16 cellular contexts compared by ENCODE assay signal in the genomic region with DNA sequence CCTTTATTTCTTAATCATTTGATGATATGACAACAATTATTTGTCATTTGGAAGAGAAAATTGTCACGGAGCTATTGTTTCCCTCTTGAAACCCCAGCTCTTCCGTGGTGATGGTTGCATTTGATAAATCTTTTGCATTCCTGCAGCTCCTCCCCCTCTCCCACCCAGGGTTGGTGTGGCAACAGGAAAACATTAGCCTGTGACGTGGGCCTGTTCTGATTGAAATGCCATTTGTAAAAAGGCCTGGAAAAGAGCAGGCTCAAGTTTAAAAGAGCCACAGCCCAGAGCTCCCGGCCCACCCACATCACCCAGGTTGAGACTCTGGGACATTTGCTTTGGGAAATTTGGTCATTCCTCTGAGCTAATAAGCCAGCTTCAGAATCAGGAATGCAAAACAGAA.
DNase-seq lines count a peak whose midpoint lies in the region; ATAC-seq and TF ChIP-seq lines count a peak whose summit lies in the region.
"Had no signal": no experiment of that assay in that cellular context is flagged by ENCODE, and none has a peak within 500 bp of the region (broad histone marks: within the 10 kb centered on the region; RNA-seq: fewer than 3 reads in every experiment).

No MANE protein-coding gene starts in this region.

- H4K20me1 ChIP-seq in SK-N-SH (ENCODE audit: insufficient read depth) (no peaks in the 10 kb centered on the region), neural progenitor cell (ENCODE audit: low read depth) (no peaks in the 10 kb centered on the region)

- no peaks in the 10 kb centered on the region for H3F3A ChIP-seq in SK-N-SH (replicated peaks; ENCODE audit: insufficient read depth)
- H3F3A ChIP-seq in neural progenitor cell (ENCODE audit: low read depth), result no peaks in the 10 kb centered on the region

- peak overlapping the region in 1 of 2 experiments; percentile 78; a peak in 2 of 4 replicates for H3K27ac ChIP-seq in SK-N-SH (ENCODE audit: low read depth in 2 of 2, low read length in 1 of 2)
- no peak overlapping the region for H3K27ac ChIP-seq in neural progenitor cell

- no peak for ATAC-seq in GM18498 (IDR thresholded peaks at IDR 0.05; ENCODE audit: unreplicated experiment)
- no peak for ATAC-seq in GM21576 (IDR thresholded peaks at IDR 0.05; ENCODE audit: unreplicated experiment)
- ATAC-seq: stimulated activated memory B cell treated with anti-CD40 and anti-IgM and Interleukin-4, amounts not matched to agents 10 μg/mL and 1 μg/mL and 100 μg/mL, for 72 hours had no signal

- H3K9me2 ChIP-seq in SK-N-SH, result no peaks in the 10 kb centered on the region

- peaks cover 9% of the 10 kb centered on the region for H3K9me3 Mint-ChIP-seq in neural progenitor cell

- TF ChIP-seq CTCF in SK-N-SH (IDR thresholded peaks at IDR 0.05) (no peak), fibroblast of pulmonary artery (IDR thresholded peaks at IDR 0.05; ENCODE audit: low read length, missing control alignments) (no peak), neural progenitor cell (IDR thresholded peaks at IDR 0.05) (no peak)

- H3K4me3 ChIP-seq in SK-N-SH (ENCODE audit: low read depth in 2 of 2, low read length in 1 of 2) (no peak overlapping the region), fibroblast of pulmonary artery (replicated peaks; ENCODE audit: low read depth, low read length) (no peak overlapping the region), neural progenitor cell (no peak overlapping the region)
- H3K4me3 ChIP-seq: MG63 had no signal

- H3K4me1 Mint-ChIP-seq in neural progenitor cell, result peaks cover 30% of the 10 kb centered on the region
- H3K4me1 Mint-ChIP-seq: stimulated activated memory B cell treated with anti-CD40 and anti-IgM and Interleukin-4, amounts not matched to agents 10 μg/mL and 1 μg/mL and 100 μg/mL, for 72 hours had no signal

- TF ChIP-seq RAD21 in SK-N-SH (IDR thresholded peaks at IDR 0.05; ENCODE audit: low read length), result no peak

- 22% methylated on average over 4 of the region's 4 CpGs for WGBS in SK-N-SH (ENCODE audit: low lambda C conversion rate)

- H3K27ac Mint-ChIP-seq in neural progenitor cell, result peak overlapping the region; percentile 67
- H3K27ac Mint-ChIP-seq: activated naive CD4-positive, alpha-beta T cell treated with anti-CD3 and anti-CD28 coated beads, Interleukin-2, amount 10 ng/mL, durations not matched to agents 7 days and 5 days; stimulated activated memory B cell treated with anti-CD40 and anti-IgM and Interleukin-4, amounts not matched to agents 10 μg/mL and 1 μg/mL and 100 μg/mL, for 72 hours had no signal

- no peak overlapping the region; the same call in 1 of the 2 replicates for H2AFZ ChIP-seq in SK-N-SH (ENCODE audit: low read depth)
- no peak overlapping the region for H2AFZ ChIP-seq in neural progenitor cell (replicated peaks)

- no peak for TF ChIP-seq EP300 in SK-N-SH (IDR thresholded peaks at IDR 0.05; ENCODE audit: borderline replicate concordance in 1 of 2, low read depth in 1 of 2, low read length in 1 of 2)

- no peaks in the 10 kb centered on the region for H3K79me2 ChIP-seq in SK-N-SH (ENCODE audit: insufficient read depth)
- no peaks in the 10 kb centered on the region for H3K79me2 ChIP-seq in neural progenitor cell (ENCODE audit: low read depth)

- H3K4me2 ChIP-seq in SK-N-SH, result no peak overlapping the region; the same call in 1 of the 2 replicates
- no peak overlapping the region for H3K4me2 ChIP-seq in neural progenitor cell

- peaks cover 0 to 27% of the 10 kb centered on the region in 2 experiments; a peak in 2 of 4 replicates for H3K4me1 ChIP-seq in SK-N-SH (ENCODE audit: control insufficient read depth in 1 of 2, insufficient read depth in 2 of 2, low read depth in 1 of 2, low read length in 1 of 2)
- H3K4me1 ChIP-seq in neural progenitor cell, result peaks cover 15% of the 10 kb centered on the region

- no peak for TF ChIP-seq POLR2A in erythroblast (IDR thresholded peaks at IDR 0.05; ENCODE audit: low read length)

- H3K27me3 Mint-ChIP-seq in neural progenitor cell (ENCODE audit: insufficient read depth, low read depth), result peaks cover 13% of the 10 kb centered on the region

- H3K36me3 ChIP-seq in SK-N-SH (replicated peaks in 1 of 2; ENCODE audit: control insufficient read depth in 1 of 2, insufficient read depth in 2 of 2, low read length in 1 of 2) (no peaks in the 10 kb centered on the region), neural progenitor cell (no peaks in the 10 kb centered on the region)
- H3K36me3 ChIP-seq: MG63 had no signal

- H3K4me3 Mint-ChIP-seq in neural progenitor cell, result no peak overlapping the region
- H3K4me3 Mint-ChIP-seq: activated naive CD4-positive, alpha-beta T cell treated with anti-CD3 and anti-CD28 coated beads, Interleukin-2, amount 10 ng/mL, durations not matched to agents 7 days and 5 days; H9; stimulated activated memory B cell treated with anti-CD40 and anti-IgM and Interleukin-4, amounts not matched to agents 10 μg/mL and 1 μg/mL and 100 μg/mL, for 72 hours had no signal

- POLR2A ChIA-PET in SK-N-SH (lab: Yijun Ruan, JAX), result no interaction called here

- CTCF ChIA-PET in SK-N-SH (lab: Yijun Ruan, JAX), result interaction anchor here (0.7 to 1.6 kb wide), 4 partner anchors 362 to 754 kb away, joined by 3 to 4 read pairs (median 3); a partner anchor contains a TSS

- H3K9ac ChIP-seq in SK-N-SH (no peak overlapping the region), neural progenitor cell (no peak overlapping the region)

- H3K36me3 Mint-ChIP-seq in neural progenitor cell, result peaks cover 2% of the 10 kb centered on the region
- H3K36me3 Mint-ChIP-seq: stimulated activated memory B cell treated with anti-CD40 and anti-IgM and Interleukin-4, amounts not matched to agents 10 μg/mL and 1 μg/mL and 100 μg/mL, for 72 hours had no signal

- H3K9me3 ChIP-seq in SK-N-SH, result no peaks in the 10 kb centered on the region
- no peaks in the 10 kb centered on the region for H3K9me3 ChIP-seq in neural progenitor cell (ENCODE audit: low read depth)
- H3K9me3 ChIP-seq: MG63 had no signal

- peak; percentile 44 for DNase-seq in Ammon's horn (ENCODE audit: low spot score)
- peak; percentile 70 for DNase-seq in SK-N-SH
- DNase-seq in fibroblast of pulmonary artery (ENCODE audit: low read depth), result peak; percentile 85
- DNase-seq in neural progenitor cell (ENCODE audit: low spot score), result peak; percentile 24
- no peak for DNase-seq in NCI-H446 treated with DMSO at 0.1 percent for 48 hours (lab: John Stamatoyannopoulos, UW)
- no peak for DNase-seq in erythroblast (lab: John Stamatoyannopoulos, UW)
- DNase-seq: activated naive CD4-positive, alpha-beta T cell treated with anti-CD3 and anti-CD28 coated beads, Interleukin-2, amount 10 ng/mL, durations not matched to agents 7 days and 5 days; AML-193; DMS79 treated with DMSO at 0.1 percent for 48 hours; foreskin melanocyte; H9; MG63; NCI-H446 had no signal

- H3K27me3 ChIP-seq in SK-N-SH (ENCODE audit: insufficient read depth) (peaks cover 29% of the 10 kb centered on the region; the same call in 1 of the 2 replicates), neural progenitor cell (no peaks in the 10 kb centered on the region)

TF ChIP-seq in SK-N-SH, 30 proteins besides CTCF, POLR2A, EP300 and RAD21 (continues in another document):
- no peak for TF ChIP-seq SIN3A (IDR thresholded peaks at IDR 0.05; ENCODE audit: borderline replicate concordance, low read depth, low read length)
- no peak for TF ChIP-seq TEAD4 (IDR thresholded peaks at IDR 0.05; ENCODE audit: borderline replicate concordance, insufficient read depth)
- no peak for TF ChIP-seq NRF1 (IDR thresholded peaks at IDR 0.05; ENCODE audit: low read depth, low read length)
- TF ChIP-seq, protein P1, sequence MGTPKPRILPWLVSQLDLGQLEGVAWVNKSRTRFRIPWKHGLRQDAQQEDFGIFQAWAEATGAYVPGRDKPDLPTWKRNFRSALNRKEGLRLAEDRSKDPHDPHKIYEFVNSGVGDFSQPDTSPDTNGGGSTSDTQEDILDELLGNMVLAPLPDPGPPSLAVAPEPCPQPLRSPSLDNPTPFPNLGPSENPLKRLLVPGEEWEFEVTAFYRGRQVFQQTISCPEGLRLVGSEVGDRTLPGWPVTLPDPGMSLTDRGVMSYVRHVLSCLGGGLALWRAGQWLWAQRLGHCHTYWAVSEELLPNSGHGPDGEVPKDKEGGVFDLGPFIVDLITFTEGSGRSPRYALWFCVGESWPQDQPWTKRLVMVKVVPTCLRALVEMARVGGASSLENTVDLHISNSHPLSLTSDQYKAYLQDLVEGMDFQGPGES (IDR thresholded peaks at IDR 0.05; ENCODE audit: low read depth, low read length), result no peak
- TF ChIP-seq EZH2phosphoT487 (IDR thresholded peaks at IDR 0.05; ENCODE audit: borderline replicate concordance, low read depth), result no peak
- TF ChIP-seq CHD2 (IDR thresholded peaks at IDR 0.05; ENCODE audit: low read length, partially characterized antibody), result no peak
- TF ChIP-seq GABPA (IDR thresholded peaks at IDR 0.05; ENCODE audit: low read depth), result no peak
- TF ChIP-seq, protein P2, sequence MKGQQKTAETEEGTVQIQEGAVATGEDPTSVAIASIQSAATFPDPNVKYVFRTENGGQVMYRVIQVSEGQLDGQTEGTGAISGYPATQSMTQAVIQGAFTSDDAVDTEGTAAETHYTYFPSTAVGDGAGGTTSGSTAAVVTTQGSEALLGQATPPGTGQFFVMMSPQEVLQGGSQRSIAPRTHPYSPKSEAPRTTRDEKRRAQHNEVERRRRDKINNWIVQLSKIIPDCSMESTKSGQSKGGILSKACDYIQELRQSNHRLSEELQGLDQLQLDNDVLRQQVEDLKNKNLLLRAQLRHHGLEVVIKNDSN (IDR thresholded peaks at IDR 0.05; ENCODE audit: borderline replicate concordance, low read depth), result no peak
- TF ChIP-seq MEF2A (IDR thresholded peaks at IDR 0.05; ENCODE audit: borderline replicate concordance, low read depth), result no peak
- TF ChIP-seq RCOR1 (IDR thresholded peaks at IDR 0.05; ENCODE audit: low read length), result no peak
- TF ChIP-seq, protein P3, sequence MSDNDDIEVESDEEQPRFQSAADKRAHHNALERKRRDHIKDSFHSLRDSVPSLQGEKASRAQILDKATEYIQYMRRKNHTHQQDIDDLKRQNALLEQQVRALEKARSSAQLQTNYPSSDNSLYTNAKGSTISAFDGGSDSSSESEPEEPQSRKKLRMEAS (IDR thresholded peaks at IDR 0.05; ENCODE audit: low read depth), result no peak
- TF ChIP-seq POLR2AphosphoS5 (IDR thresholded peaks at IDR 0.05; ENCODE audit: low read depth, low read length), result no peak
- TF ChIP-seq MXI1 (IDR thresholded peaks at IDR 0.05; ENCODE audit: low read depth, low read length), result no peak

Comparison
In these comparisons a context has a peak if more than half of its experiments do, and no peak if none do; other contexts are left out.
1. DNase-seq: peak in Ammon's horn (single experiment), SK-N-SH (single experiment), fibroblast of pulmonary artery (single experiment) and neural progenitor cell (single experiment); none in NCI-H446 treated with DMSO at 0.1 percent for 48 hours (single experiment) and erythroblast (0 of 2).